Comparison of ENCODE assay signal across 21 cellular contexts in genomic region chr2:108908717-108909077, GRCh38.
DNase-seq lines count a peak whose midpoint lies in the region; ATAC-seq and TF ChIP-seq lines count a peak whose summit lies in the region.
"Had no signal": no experiment of that assay in that cellular context is flagged by ENCODE, and none has a peak within 500 bp of the region (broad histone marks: within the 10 kb centered on the region; RNA-seq: fewer than 3 reads in every experiment).

No MANE protein-coding gene starts in this region.

- no peaks in the 10 kb centered on the region for H3K36me3 ChIP-seq in DND-41 (ENCODE audit: insufficient read depth, low read length)
- H3K36me3 ChIP-seq in testis (ENCODE audit: low read depth, missing control alignments): no peaks in the 10 kb centered on the region
- H3K36me3 ChIP-seq in esophagus squamous epithelium: peaks cover 0 to 48% (median 0%) of the 10 kb centered on the region in 3 donors

- H3K27ac ChIP-seq in DND-41 (ENCODE audit: low read length): no peak overlapping the region
- H3K27ac ChIP-seq in testis: no peak overlapping the region
- no peak overlapping the region for H3K27ac ChIP-seq in esophagus squamous epithelium
- H3K27ac ChIP-seq: A549, SK-N-MC had no signal

- H3K9me3 ChIP-seq in DND-41 (ENCODE audit: insufficient read depth, low read length, severe bottlenecking) (no peaks in the 10 kb centered on the region), testis (no peaks in the 10 kb centered on the region), esophagus squamous epithelium (no peaks in the 10 kb centered on the region)
- H3K9me3 ChIP-seq: A549 had no signal

- no peak overlapping the region for H3K4me3 ChIP-seq in DND-41 (ENCODE audit: low read depth in 1 of 2, low read length in 2 of 2)
- no peak overlapping the region for H3K4me3 ChIP-seq in testis
- H3K4me3 ChIP-seq in esophagus squamous epithelium: no peak overlapping the region
- H3K4me3 ChIP-seq: A549, SK-N-MC had no signal

- H3K79me2 ChIP-seq in DND-41 (ENCODE audit: insufficient read depth, low read length): no peaks in the 10 kb centered on the region

- TF ChIP-seq CTCF in DND-41 (IDR thresholded peaks at IDR 0.05; ENCODE audit: borderline replicate concordance, extremely low read depth, low read length, poor library complexity, severe bottlenecking): no peak
- no peak for TF ChIP-seq CTCF in testis (IDR thresholded peaks at IDR 0.05)
- TF ChIP-seq CTCF in esophagus squamous epithelium (IDR thresholded peaks at IDR 0.05): no peak

- H3K4me2 ChIP-seq in DND-41 (ENCODE audit: insufficient read depth, low read length): no peak overlapping the region
- H3K4me2 ChIP-seq: A549 had no signal

- H3K4me1 ChIP-seq in DND-41 (ENCODE audit: insufficient read depth, low read length): no peaks in the 10 kb centered on the region
- H3K4me1 ChIP-seq in testis: no peaks in the 10 kb centered on the region
- peaks cover 0 to 9% (median 0%) of the 10 kb centered on the region in 3 donors for H3K4me1 ChIP-seq in esophagus squamous epithelium
- H3K4me1 ChIP-seq: A549 had no signal

- H3K27me3 ChIP-seq in DND-41 (ENCODE audit: insufficient read depth, low read length, poor library complexity): no peaks in the 10 kb centered on the region
- no peaks in the 10 kb centered on the region for H3K27me3 ChIP-seq in testis
- no peaks in the 10 kb centered on the region for H3K27me3 ChIP-seq in esophagus squamous epithelium

- no peaks in the 10 kb centered on the region for H4K20me1 ChIP-seq in DND-41 (ENCODE audit: insufficient read depth, low read length)

- WGBS in testis, 2 donors: 94 to 100% methylated on average over 1 of the region's 1 CpG
- whole genome bisulfite sequencing in esophagus squamous epithelium, 2 donors: 71 to 73% methylated on average over 1 of the region's 1 CpG

- no peak overlapping the region for H2AFZ ChIP-seq in DND-41 (ENCODE audit: low read depth, low read length)

- intact Hi-C loops in testis (cut with DNase I; ENCODE audit: low total_unique reads) (no loop called here), esophagus squamous epithelium (cut with DNase I) (no loop called here)

- H3K9ac ChIP-seq in DND-41 (ENCODE audit: low read depth, low read length): no peak overlapping the region

- DNase-seq in activated effector memory CD4-positive, alpha-beta T cell treated with anti-CD3 and anti-CD28 coated beads, Interleukin-2, amount 50 U/mL, for 16 hours: peak; percentile 42
- DNase-seq in activated effector memory CD4-positive, alpha-beta T cell treated with Interleukin-2 at 50 U/mL for 16 hours: no peak
- peak; percentile 3 for DNase-seq in DND-41
- peak; percentile 19 for DNase-seq in NCI-H69 (lab: John Stamatoyannopoulos, UW)
- peak; percentile 4 for DNase-seq in testis
- DNase-seq in esophagus squamous epithelium (lab: John Stamatoyannopoulos, UW): no peak
- no peak for DNase-seq in erythroblast (lab: John Stamatoyannopoulos, UW)
- DNase-seq: CD8-positive, alpha-beta memory T cell; DMS 273 treated with DMSO at 0.1 percent for 48 hours; DMS79; GF-D8; Kasumi-1; NCI-H1436; NCI-H187; NCI-H2171 treated with DMSO at 0.1 percent for 48 hours; NCI-H510A treated with DMSO at 0.1 percent for 48 hours; NCI-H748 treated with DMSO at 0.1 percent for 48 hours; SIG-M5 had no signal

- no peak for TF ChIP-seq POLR2A in testis (IDR thresholded peaks at IDR 0.05)
- TF ChIP-seq POLR2A in esophagus squamous epithelium (IDR thresholded peaks at IDR 0.05): no peak
- TF ChIP-seq POLR2A in erythroblast (IDR thresholded peaks at IDR 0.05; ENCODE audit: low read length): no peak

- ATAC-seq in DND-41 (ENCODE audit: insufficient read depth, low read depth): no peak
- ATAC-seq: A549, HCT116 had no signal

Comparison
In these comparisons a context has a peak if more than half of its experiments do, and no peak if none do; other contexts are left out.
1. DNase-seq: peak in activated effector memory CD4-positive, alpha-beta T cell treated with anti-CD3 and anti-CD28 coated beads, Interleukin-2, amount 50 U/mL, for 16 hours (single experiment), DND-41 (single experiment), NCI-H69 (single experiment) and testis (single experiment); none in activated effector memory CD4-positive, alpha-beta T cell treated with Interleukin-2 at 50 U/mL for 16 hours (single experiment), esophagus squamous epithelium (single experiment) and erythroblast (0 of 2).